ENCODE assay signal across 1 cellular context in genomic region chr7:1503816-1504775, GRCh38.
TF ChIP-seq lines count a peak whose summit lies in the region.

Gene INTS1, minus strand, starts transcription at chr7:1504389. Its CDS starts 429 bp downstream, at chr7:1503960.

TF ChIP-seq in WTC11, 78 proteins besides CTCF, POLR2A, EP300 and RAD21 (continued from another document and continues in another):
- no peak for TF ChIP-seq PRDM15 (CRISPR knock-in tag; IDR thresholded peaks at IDR 0.05)
- TF ChIP-seq ZNF219 (CRISPR knock-in tag; IDR thresholded peaks at IDR 0.05; ENCODE audit: borderline replicate concordance): no peak
- TF ChIP-seq SMAD3 (CRISPR knock-in tag; IDR thresholded peaks at IDR 0.05; ENCODE audit: borderline replicate concordance): 0 out of 2 replicates have a peak, but pooled peaks have one; percentile 10
- no peak for TF ChIP-seq ZSCAN18 (CRISPR knock-in tag; IDR thresholded peaks at IDR 0.05)
- no peak for TF ChIP-seq GTF2I (CRISPR knock-in tag; conservative IDR thresholded peaks at IDR 0.05)
- TF ChIP-seq PRRX2 (CRISPR knock-in tag; IDR thresholded peaks at IDR 0.05): no peak
- TF ChIP-seq MYBL2 (CRISPR knock-in tag; IDR thresholded peaks at IDR 0.05): no peak; the same call in 1 of the 2 replicates
- TF ChIP-seq E2F5 (CRISPR knock-in tag; IDR thresholded peaks at IDR 0.05): peak; percentile 93
- TF ChIP-seq ZNF281 (CRISPR knock-in tag; IDR thresholded peaks at IDR 0.05): no peak
- no peak for TF ChIP-seq ZNF416 (CRISPR knock-in tag; IDR thresholded peaks at IDR 0.05)
- no peak for TF ChIP-seq E2F4 (CRISPR knock-in tag; IDR thresholded peaks at IDR 0.05; ENCODE audit: borderline replicate concordance, low read depth)
- peak; percentile 88; the same call in 1 of the 2 replicates for TF ChIP-seq GABPB1 (CRISPR knock-in tag; IDR thresholded peaks at IDR 0.05)
- peak; percentile 38; the same call in 1 of the 2 replicates for TF ChIP-seq ARID4B (CRISPR knock-in tag; IDR thresholded peaks at IDR 0.05; ENCODE audit: borderline replicate concordance)
- no peak for TF ChIP-seq JAZF1 (CRISPR knock-in tag; IDR thresholded peaks at IDR 0.05)
- TF ChIP-seq ZNF317 (CRISPR knock-in tag; IDR thresholded peaks at IDR 0.05; ENCODE audit: borderline replicate concordance, low read depth): no peak
- no peak for TF ChIP-seq CDX4 (CRISPR knock-in tag; IDR thresholded peaks at IDR 0.05; ENCODE audit: borderline replicate concordance)
- peak; percentile 94 for TF ChIP-seq NR2C2 (CRISPR knock-in tag; IDR thresholded peaks at IDR 0.05)
- TF ChIP-seq KAT7 (CRISPR knock-in tag; IDR thresholded peaks at IDR 0.05; ENCODE audit: borderline replicate concordance): no peak
- TF ChIP-seq SMAD4 (CRISPR knock-in tag; IDR thresholded peaks at IDR 0.05): no peak
- peak; percentile 80 for TF ChIP-seq TEAD1 (CRISPR knock-in tag; IDR thresholded peaks at IDR 0.05)
- 0 out of 2 replicates have a peak, but pooled peaks have one; percentile 53 for TF ChIP-seq ELF4 (CRISPR knock-in tag; IDR thresholded peaks at IDR 0.05; ENCODE audit: low read depth)
- TF ChIP-seq USF1 (CRISPR knock-in tag; IDR thresholded peaks at IDR 0.05): no peak
- peak; percentile 49 for TF ChIP-seq USF2 (CRISPR knock-in tag; IDR thresholded peaks at IDR 0.05)
- TF ChIP-seq ZNF121 (CRISPR knock-in tag; IDR thresholded peaks at IDR 0.05): peak; percentile 88
- no peak for TF ChIP-seq NFATC4 (CRISPR knock-in tag; IDR thresholded peaks at IDR 0.05)
- no peak for TF ChIP-seq EMX1 (CRISPR knock-in tag; IDR thresholded peaks at IDR 0.05)
- no peak for TF ChIP-seq STAT6 (CRISPR knock-in tag; conservative IDR thresholded peaks at IDR 0.05; ENCODE audit: low read depth)
- no peak for TF ChIP-seq JUN (CRISPR knock-in tag; IDR thresholded peaks at IDR 0.05)
- no peak for TF ChIP-seq PREB (CRISPR knock-in tag; IDR thresholded peaks at IDR 0.05; ENCODE audit: borderline replicate concordance)
- TF ChIP-seq CREM (CRISPR knock-in tag; IDR thresholded peaks at IDR 0.05): no peak; the same call in 1 of the 2 replicates
- no peak for TF ChIP-seq OVOL2 (CRISPR knock-in tag; IDR thresholded peaks at IDR 0.05; ENCODE audit: borderline replicate concordance)
- TF ChIP-seq CBFB (CRISPR knock-in tag; IDR thresholded peaks at IDR 0.05; ENCODE audit: low read depth): no peak
- TF ChIP-seq ZNF263 (CRISPR knock-in tag; IDR thresholded peaks at IDR 0.05; ENCODE audit: low read depth): peak; percentile 24; the same call in 1 of the 2 replicates
